In genomic region chr1:40753142-40753882, GRCh38 we compare ENCODE assay signal across 14 cellular contexts. TPM values are rescaled to one million over a fixed set of nuclear protein-coding genes. Genes with fewer than 3 reads are reported as not detected.
A peak's percentile ranks its signal among the peaks of the same experiment; 100 is the strongest.
DNase-seq lines count a peak whose midpoint lies in the region; ATAC-seq and TF ChIP-seq lines count a peak whose summit lies in the region.
"Had no signal": no experiment of that assay in that cellular context is flagged by ENCODE, and none has a peak within 500 bp of the region (broad histone marks: within the 10 kb centered on the region; RNA-seq: fewer than 3 reads in every experiment).

No MANE protein-coding gene starts in this region.

- peak overlapping the region; percentile 89 for H3K27ac Mint-ChIP-seq in activated T-cell treated with anti-CD3 and anti-CD28 coated beads, Interleukin-2, amount 50 U/mL, for 24 hours
- peak overlapping the region; percentile 37 for H3K27ac Mint-ChIP-seq in activated B cell treated with CpG ODN at 0.5 μM for 24 hours
- peak overlapping the region; percentile 72 for H3K27ac Mint-ChIP-seq in stimulated activated memory B cell treated with anti-CD40 and anti-IgM and Interleukin-4, amounts not matched to agents 10 μg/mL and 1 μg/mL and 100 μg/mL, for 72 hours

- no peaks in the 10 kb centered on the region for H3K27me3 Mint-ChIP-seq in activated T-cell treated with anti-CD3 and anti-CD28 coated beads, Interleukin-2, amount 50 U/mL, for 24 hours
- H3K27me3 Mint-ChIP-seq in activated B cell treated with CpG ODN at 0.5 μM for 24 hours, result no peaks in the 10 kb centered on the region
- H3K27me3 Mint-ChIP-seq in stimulated activated memory B cell treated with anti-CD40 and anti-IgM and Interleukin-4, amounts not matched to agents 10 μg/mL and 1 μg/mL and 100 μg/mL, for 72 hours, result no peaks in the 10 kb centered on the region

- CTCF ChIA-PET in activated B cell treated with CpG ODN at 0.5 μM for 24 hours (lab: Charles Lee), result interaction anchor here (1.6 kb wide), 1 partner anchor 21 kb away, joined by 6 read pairs; no protein-coding TSS in a partner anchor

- H3K27ac ChIP-seq in brain microvascular endothelial cell, result no peak overlapping the region
- H3K27ac ChIP-seq: WERI-Rb-1 had no signal

- TF ChIP-seq CTCF in activated B cell treated with CpG ODN at 0.5 μM for 24 hours (IDR thresholded peaks at IDR 0.05) (no peak), brain microvascular endothelial cell (IDR thresholded peaks at IDR 0.05; ENCODE audit: low read depth, low read length, missing control alignments) (no peak)

- POLR2A ChIA-PET in activated B cell treated with CpG ODN at 0.5 μM for 24 hours (lab: Charles Lee), result interaction anchor here (2.2 kb wide), 1 partner anchor 62 kb away, joined by 8 read pairs; the partner anchor contains the start of gene NFYC

- no peak overlapping the region for H3K4me3 ChIP-seq in brain microvascular endothelial cell (ENCODE audit: low read depth, low read length)

- no peaks in the 10 kb centered on the region for H3K27me3 ChIP-seq in brain microvascular endothelial cell (replicated peaks)

- peaks cover 31% of the 10 kb centered on the region for H3K4me1 Mint-ChIP-seq in activated T-cell treated with anti-CD3 and anti-CD28 coated beads, Interleukin-2, amount 50 U/mL, for 24 hours (ENCODE audit: low read depth)
- H3K4me1 Mint-ChIP-seq in activated B cell treated with CpG ODN at 0.5 μM for 24 hours, result peaks cover 11% of the 10 kb centered on the region
- H3K4me1 Mint-ChIP-seq in stimulated activated memory B cell treated with anti-CD40 and anti-IgM and Interleukin-4, amounts not matched to agents 10 μg/mL and 1 μg/mL and 100 μg/mL, for 72 hours, result peaks cover 8% of the 10 kb centered on the region

- H3K36me3 Mint-ChIP-seq in activated T-cell treated with anti-CD3 and anti-CD28 coated beads, Interleukin-2, amount 50 U/mL, for 24 hours (ENCODE audit: low read depth), result peaks cover 95% of the 10 kb centered on the region
- peaks cover 93% of the 10 kb centered on the region for H3K36me3 Mint-ChIP-seq in activated B cell treated with CpG ODN at 0.5 μM for 24 hours (ENCODE audit: low read depth)
- peaks cover 66% of the 10 kb centered on the region for H3K36me3 Mint-ChIP-seq in stimulated activated memory B cell treated with anti-CD40 and anti-IgM and Interleukin-4, amounts not matched to agents 10 μg/mL and 1 μg/mL and 100 μg/mL, for 72 hours

- in situ Hi-C loops in brain microvascular endothelial cell (cut with HindIII; ENCODE audit: low pct_ligation_motif_present, low sequenced_read_pairs), result no loop called here

- no peak overlapping the region for H3K4me3 Mint-ChIP-seq in activated T-cell treated with anti-CD3 and anti-CD28 coated beads, Interleukin-2, amount 50 U/mL, for 24 hours
- no peak overlapping the region for H3K4me3 Mint-ChIP-seq in activated B cell treated with CpG ODN at 0.5 μM for 24 hours
- no peak overlapping the region for H3K4me3 Mint-ChIP-seq in stimulated activated memory B cell treated with anti-CD40 and anti-IgM and Interleukin-4, amounts not matched to agents 10 μg/mL and 1 μg/mL and 100 μg/mL, for 72 hours

- H3K9me3 Mint-ChIP-seq in activated T-cell treated with anti-CD3 and anti-CD28 coated beads, Interleukin-2, amount 50 U/mL, for 24 hours, result no peaks in the 10 kb centered on the region
- no peaks in the 10 kb centered on the region for H3K9me3 Mint-ChIP-seq in activated B cell treated with CpG ODN at 0.5 μM for 24 hours
- no peaks in the 10 kb centered on the region for H3K9me3 Mint-ChIP-seq in stimulated activated memory B cell treated with anti-CD40 and anti-IgM and Interleukin-4, amounts not matched to agents 10 μg/mL and 1 μg/mL and 100 μg/mL, for 72 hours

- DNase-seq in activated T-cell treated with anti-CD3 and anti-CD28 coated beads, Interleukin-2, amount 50 U/mL, for 24 hours, result no peak
- DNase-seq in activated T-cell treated with anti-CD3 and anti-CD28 coated beads for 4 hours (no peak), activated B cell treated with CpG ODN at 0.5 μM for 24 hours (no peak), COLO668 (lab: John Stamatoyannopoulos, UW; ENCODE audit: unreplicated experiment) (no peak), NCI-H526 (lab: John Stamatoyannopoulos, UW) (no peak), brain microvascular endothelial cell (no peak)
- DNase-seq: Caco-2; effector memory CD4-positive, alpha-beta T cell; GF-D8; PC-3; substantia nigra; WERI-Rb-1 had no signal

- peaks cover 43% of the 10 kb centered on the region for H3K36me3 ChIP-seq in brain microvascular endothelial cell (replicated peaks)

- intact Hi-C loops in activated B cell treated with CpG ODN at 0.5 μM for 24 hours (cut with micrococcal nuclease), result no loop called here

- peak; percentile 49 for ATAC-seq in GM21381 (IDR thresholded peaks at IDR 0.05; ENCODE audit: unreplicated experiment)
- no peak for ATAC-seq in activated B cell treated with CpG ODN at 0.5 μM for 24 hours (ENCODE audit: low read depth)
- peak; percentile 73 for ATAC-seq in stimulated activated memory B cell treated with anti-CD40 and anti-IgM and Interleukin-4, amounts not matched to agents 10 μg/mL and 1 μg/mL and 100 μg/mL, for 72 hours
- ATAC-seq: PC-3 had no signal

RNA-seq across cellular contexts. Expression of gene KCNQ4, which starts 30.3 kb away (rescaled TPM):
- 0.20 and 0.27 TPM in 2 replicates for total RNA-seq in activated B cell treated with CpG ODN at 0.5 μM for 24 hours

Comparison
In these comparisons a context has a peak if more than half of its experiments do, and no peak if none do; other contexts are left out.
1. H3K27ac Mint-ChIP-seq: peak in every context shown above with its lines; median percentile 89 in activated T-cell treated with anti-CD3 and anti-CD28 coated beads, Interleukin-2, amount 50 U/mL, for 24 hours; 72 in stimulated activated memory B cell treated with anti-CD40 and anti-IgM and Interleukin-4, amounts not matched to agents 10 μg/mL and 1 μg/mL and 100 μg/mL, for 72 hours; 37 in activated B cell treated with CpG ODN at 0.5 μM for 24 hours.